Comparison of ENCODE assay signal across 20 cellular contexts in the genomic region with DNA sequence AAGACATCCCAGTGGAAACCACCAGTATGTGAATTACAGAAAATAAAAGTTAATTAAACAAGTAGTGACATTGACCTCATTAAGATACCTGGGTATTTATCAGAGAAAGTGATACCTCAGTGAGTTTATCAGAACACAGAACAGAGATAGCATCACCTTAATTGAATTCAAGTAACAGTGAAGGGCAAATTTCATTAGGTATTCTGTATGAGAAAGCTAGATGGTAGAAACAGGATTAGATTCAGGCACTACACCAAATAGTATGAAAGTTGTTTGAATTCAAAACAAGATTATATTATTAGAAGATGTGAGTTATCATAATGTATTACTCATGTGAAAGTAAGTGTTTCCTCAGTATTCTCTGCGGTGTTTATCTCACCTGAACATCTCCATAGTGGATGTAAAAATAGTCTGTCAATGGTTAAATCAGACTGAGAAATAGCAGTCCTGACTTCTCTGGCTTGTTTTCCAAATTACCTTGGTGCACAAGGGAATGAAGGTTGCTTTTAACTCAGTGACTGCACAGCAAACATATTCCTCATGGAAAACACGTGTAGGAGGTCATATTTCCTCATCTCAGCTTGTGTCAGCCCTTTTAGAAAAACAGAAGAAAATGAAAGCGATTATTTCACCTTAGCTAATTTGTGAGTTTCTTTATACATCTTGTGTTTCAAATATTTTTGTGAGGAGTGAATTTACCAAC.
A peak's percentile ranks its signal among the peaks of the same experiment; 100 is the strongest.
DNase-seq lines count a peak whose midpoint lies in the region; ATAC-seq and TF ChIP-seq lines count a peak whose summit lies in the region.
"Had no signal": no experiment of that assay in that cellular context is flagged by ENCODE, and none has a peak within 500 bp of the region (broad histone marks: within the 10 kb centered on the region; RNA-seq: fewer than 3 reads in every experiment).

No MANE protein-coding gene starts in this region.

- H3K79me2 ChIP-seq in SK-N-SH (ENCODE audit: insufficient read depth) = no peaks in the 10 kb centered on the region
- H3K79me2 ChIP-seq in PC-9 (ENCODE audit: low read depth) = no peaks in the 10 kb centered on the region

- H3K9ac ChIP-seq in SK-N-SH = no peak overlapping the region
- H3K9ac ChIP-seq: BLaER1 had no signal

- intact Hi-C loops in PC-9 (cut with micrococcal nuclease; ENCODE audit: unreplicated experiment) (no loop called here), A673 (cut with micrococcal nuclease; ENCODE audit: unreplicated experiment) (no loop called here)

- no peak for TF ChIP-seq RAD21 in SK-N-SH (IDR thresholded peaks at IDR 0.05; ENCODE audit: low read length)

- CTCF ChIA-PET in SK-N-SH (lab: Yijun Ruan, JAX) = interaction anchor here (0.7 to 1.7 kb wide), 6 partner anchors 8 to 485 kb away, joined by 3 to 8 read pairs (median 3); no protein-coding TSS in a partner anchor
- CTCF ChIA-PET in PC-9 (lab: Charles Lee) = no interaction called here
- CTCF ChIA-PET in A673 (lab: Charles Lee) = no interaction called here

- H3K36me3 ChIP-seq in SK-N-SH (replicated peaks in 1 of 2; ENCODE audit: control insufficient read depth in 1 of 2, insufficient read depth in 2 of 2, low read length in 1 of 2) (no peaks in the 10 kb centered on the region), PC-9 (ENCODE audit: low read depth) (no peaks in the 10 kb centered on the region), A673 (ENCODE audit: insufficient read depth, low read length, poor library complexity, severe bottlenecking) (no peaks in the 10 kb centered on the region)
- H3K36me3 ChIP-seq: BLaER1 had no signal

- H3K4me1 ChIP-seq in SK-N-SH (ENCODE audit: control insufficient read depth in 1 of 2, insufficient read depth in 2 of 2, low read depth in 1 of 2, low read length in 1 of 2) (peaks cover 6 to 14% of the 10 kb centered on the region in 2 experiments; a peak in 3 of 4 replicates), PC-9 (replicated peaks; ENCODE audit: insufficient read depth) (no peaks in the 10 kb centered on the region), A673 (ENCODE audit: insufficient read depth, low read length, poor library complexity, severe bottlenecking) (peaks cover 8% of the 10 kb centered on the region)
- H3K4me1 ChIP-seq: BLaER1 had no signal

- no peaks in the 10 kb centered on the region for H3K27me3 ChIP-seq in SK-N-SH (ENCODE audit: insufficient read depth)
- no peaks in the 10 kb centered on the region for H3K27me3 ChIP-seq in PC-9 (ENCODE audit: insufficient read depth, low read depth)
- H3K27me3 ChIP-seq in A673 (replicated peaks; ENCODE audit: insufficient read depth, low read depth, low read length, poor library complexity) = no peaks in the 10 kb centered on the region
- H3K27me3 ChIP-seq: BLaER1 had no signal

- H3F3A ChIP-seq in SK-N-SH (replicated peaks; ENCODE audit: insufficient read depth) (peaks cover 10% of the 10 kb centered on the region), PC-9 (ENCODE audit: insufficient read depth, low read depth) (no peaks in the 10 kb centered on the region)

- peak overlapping the region; percentile 2 to 81; a peak in 2 of 4 replicates for H3K27ac ChIP-seq in SK-N-SH (ENCODE audit: low read depth in 2 of 2, low read length in 1 of 2)
- H3K27ac ChIP-seq in PC-9 = no peak overlapping the region
- no peak overlapping the region for H3K27ac ChIP-seq in A673 (ENCODE audit: low read depth, low read length, poor library complexity, severe bottlenecking)
- H3K27ac ChIP-seq: BLaER1 had no signal

- no TSS peak for BruUV-seq in PC-9 (replicated peaks; lab: Mats Ljungman, UMichigan)
- no TSS peak for BruUV-seq in A673 (replicated peaks; lab: Mats Ljungman, UMichigan)

- H4K20me1 ChIP-seq in SK-N-SH (ENCODE audit: insufficient read depth) = no peaks in the 10 kb centered on the region
- H4K20me1 ChIP-seq in PC-9 (ENCODE audit: insufficient read depth) = no peaks in the 10 kb centered on the region
- H4K20me1 ChIP-seq: BLaER1 had no signal

- ATAC-seq in HG03175 (IDR thresholded peaks at IDR 0.05; ENCODE audit: unreplicated experiment) = no peak

- WGBS in SK-N-SH (ENCODE audit: low lambda C conversion rate) = 43% methylated on average over 3 of the region's 3 CpGs

- H3K4me2 ChIP-seq in SK-N-SH (no peak overlapping the region), PC-9 (no peak overlapping the region)
- H3K4me2 ChIP-seq: BLaER1 had no signal

- no peak overlapping the region for H2AFZ ChIP-seq in SK-N-SH (ENCODE audit: low read depth)
- H2AFZ ChIP-seq in PC-9 = no peak overlapping the region

- no peak overlapping the region for H3K4me3 ChIP-seq in SK-N-SH (ENCODE audit: low read depth in 2 of 2, low read length in 1 of 2)
- H3K4me3 ChIP-seq in fibroblast of the aortic adventitia (ENCODE audit: low read depth, low read length) = no peak overlapping the region
- H3K4me3 ChIP-seq in skeletal muscle cell (ENCODE audit: low read depth, low read length) = no peak overlapping the region
- no peak overlapping the region for H3K4me3 ChIP-seq in PC-9
- H3K4me3 ChIP-seq in A673 (ENCODE audit: low read depth, low read length, poor library complexity, severe bottlenecking) = no peak overlapping the region
- H3K4me3 ChIP-seq: BLaER1 had no signal

- TF ChIP-seq CTCF in SK-N-SH (IDR thresholded peaks at IDR 0.05) = no peak
- TF ChIP-seq CTCF in fibroblast of the aortic adventitia (IDR thresholded peaks at IDR 0.05; ENCODE audit: insufficient read depth, low read length) = no peak
- no peak for TF ChIP-seq CTCF in PC-9 (conservative IDR thresholded peaks at IDR 0.05)
- TF ChIP-seq CTCF in A673 (conservative IDR thresholded peaks at IDR 0.05; ENCODE audit: low read depth, low read length) = no peak

- H3K9me2 ChIP-seq in SK-N-SH = no peaks in the 10 kb centered on the region
- H3K9me2 ChIP-seq in PC-9 (ENCODE audit: insufficient read depth) = no peaks in the 10 kb centered on the region

- TF ChIP-seq EP300 in SK-N-SH (IDR thresholded peaks at IDR 0.05; ENCODE audit: borderline replicate concordance in 1 of 2, low read depth in 1 of 2, low read length in 1 of 2) = peak in 1 of 2 experiments; percentile 46; a peak in 1 of 4 replicates

- DNase-seq in GM03348 (ENCODE audit: low spot score) (peak; percentile 10), SK-N-SH (no peak), fibroblast of the aortic adventitia (ENCODE audit: low read depth) (peak; percentile 17), skeletal muscle cell (ENCODE audit: low read depth) (peak; percentile 11), PC-9 (no peak), A673 (ENCODE audit: low spot score) (no peak)
- DNase-seq: CD4-positive, alpha-beta memory T cell; DMS53; EL; HCEC 1CT; KBM-7; MV-4-11; NCI-H1417; NCI-H187; NCI-H2107; NCI-H2227 treated with DMSO at 0.1 percent for 48 hours; NCI-H510A treated with DMSO at 0.1 percent for 48 hours; NCI-H82 had no signal

- H3K9me3 ChIP-seq in SK-N-SH (no peaks in the 10 kb centered on the region), PC-9 (ENCODE audit: insufficient read depth, low read depth) (no peaks in the 10 kb centered on the region), A673 (ENCODE audit: low read depth, low read length, poor library complexity, severe bottlenecking) (no peaks in the 10 kb centered on the region)
- H3K9me3 ChIP-seq: BLaER1 had no signal

- POLR2A ChIA-PET in SK-N-SH (lab: Yijun Ruan, JAX) (no interaction called here), PC-9 (lab: Charles Lee; ENCODE audit: unreplicated experiment) (no interaction called here), A673 (lab: Charles Lee; ENCODE audit: low non-redundant PET) (no interaction called here)

TF ChIP-seq in SK-N-SH, 30 proteins besides CTCF, POLR2A, EP300 and RAD21:
- TF ChIP-seq GABPA (IDR thresholded peaks at IDR 0.05; ENCODE audit: low read depth) (no peak), MXI1 (IDR thresholded peaks at IDR 0.05; ENCODE audit: low read depth, low read length) (no peak), FOXM1 (IDR thresholded peaks at IDR 0.05; ENCODE audit: low read depth) (no peak), NFIC (IDR thresholded peaks at IDR 0.05; ENCODE audit: borderline replicate concordance) (no peak), TCF12 (IDR thresholded peaks at IDR 0.05) (peak; percentile 45; the same call in 1 of the 2 replicates), ELF1 (IDR thresholded peaks at IDR 0.05) (no peak), POLR2AphosphoS5 (IDR thresholded peaks at IDR 0.05; ENCODE audit: low read depth, low read length) (no peak), FOSL2 (IDR thresholded peaks at IDR 0.05; ENCODE audit: borderline replicate concordance, low read depth) (no peak), GATA2 (CRISPR knock-in tag; IDR thresholded peaks at IDR 0.05) (no peak), EZH2phosphoT487 (IDR thresholded peaks at IDR 0.05; ENCODE audit: borderline replicate concordance, low read depth) (no peak), NRF1 (IDR thresholded peaks at IDR 0.05; ENCODE audit: low read depth, low read length) (no peak), RXRA (IDR thresholded peaks at IDR 0.05; ENCODE audit: borderline replicate concordance, low read depth) (no peak), RCOR1 (IDR thresholded peaks at IDR 0.05; ENCODE audit: low read length) (no peak), MEF2A (IDR thresholded peaks at IDR 0.05; ENCODE audit: borderline replicate concordance, low read depth) (no peak), TEAD4 (IDR thresholded peaks at IDR 0.05; ENCODE audit: borderline replicate concordance, insufficient read depth) (no peak), RFX5 (IDR thresholded peaks at IDR 0.05; ENCODE audit: low read length) (no peak)
- TF ChIP-seq, protein P1, sequence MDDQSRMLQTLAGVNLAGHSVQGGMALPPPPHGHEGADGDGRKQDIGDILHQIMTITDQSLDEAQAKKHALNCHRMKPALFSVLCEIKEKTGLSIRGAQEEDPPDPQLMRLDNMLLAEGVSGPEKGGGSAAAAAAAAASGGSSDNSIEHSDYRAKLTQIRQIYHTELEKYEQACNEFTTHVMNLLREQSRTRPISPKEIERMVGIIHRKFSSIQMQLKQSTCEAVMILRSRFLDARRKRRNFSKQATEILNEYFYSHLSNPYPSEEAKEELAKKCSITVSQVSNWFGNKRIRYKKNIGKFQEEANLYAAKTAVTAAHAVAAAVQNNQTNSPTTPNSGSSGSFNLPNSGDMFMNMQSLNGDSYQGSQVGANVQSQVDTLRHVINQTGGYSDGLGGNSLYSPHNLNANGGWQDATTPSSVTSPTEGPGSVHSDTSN (IDR thresholded peaks at IDR 0.05) = 0 out of 2 replicates have a peak, but pooled peaks have one; percentile 16
- TF ChIP-seq, protein P2, sequence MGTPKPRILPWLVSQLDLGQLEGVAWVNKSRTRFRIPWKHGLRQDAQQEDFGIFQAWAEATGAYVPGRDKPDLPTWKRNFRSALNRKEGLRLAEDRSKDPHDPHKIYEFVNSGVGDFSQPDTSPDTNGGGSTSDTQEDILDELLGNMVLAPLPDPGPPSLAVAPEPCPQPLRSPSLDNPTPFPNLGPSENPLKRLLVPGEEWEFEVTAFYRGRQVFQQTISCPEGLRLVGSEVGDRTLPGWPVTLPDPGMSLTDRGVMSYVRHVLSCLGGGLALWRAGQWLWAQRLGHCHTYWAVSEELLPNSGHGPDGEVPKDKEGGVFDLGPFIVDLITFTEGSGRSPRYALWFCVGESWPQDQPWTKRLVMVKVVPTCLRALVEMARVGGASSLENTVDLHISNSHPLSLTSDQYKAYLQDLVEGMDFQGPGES (IDR thresholded peaks at IDR 0.05; ENCODE audit: low read depth, low read length) = no peak

Comparison
In these comparisons a context has a peak if more than half of its experiments do, and no peak if none do; other contexts are left out.
1. DNase-seq: peak in GM03348 (single experiment), fibroblast of the aortic adventitia (single experiment) and skeletal muscle cell (single experiment); none in SK-N-SH (single experiment), PC-9 (0 of 2) and A673 (single experiment).
2. H3K27ac ChIP-seq: peak in SK-N-SH (2 of 2); none in PC-9 (single experiment) and A673 (single experiment).